ENCODE assay signal across 1 cellular context in genomic region chr11:62588966-62589637, GRCh38.
TF ChIP-seq lines count a peak whose summit lies in the region.

No MANE protein-coding gene starts in this region.

TF ChIP-seq in liver, 16 proteins besides CTCF, POLR2A, EP300 and RAD21:
- TF ChIP-seq EGR1 (IDR thresholded peaks at IDR 0.05; ENCODE audit: low read depth in 2 of 2) (no peak), YY1 (IDR thresholded peaks at IDR 0.05) (no peak), REST (IDR thresholded peaks at IDR 0.05) (no peak), TAF1 (conservative IDR thresholded peaks at IDR 0.05) (no peak), JUND (IDR thresholded peaks at IDR 0.05) (no peak), HNF4A (conservative IDR thresholded peaks at IDR 0.05) (no peak), GABPA (IDR thresholded peaks at IDR 0.05 in 1 of 2, conservative IDR thresholded peaks at IDR 0.05 in 1 of 2) (no peak), RXRA (IDR thresholded peaks at IDR 0.05) (no peak), MAX (IDR thresholded peaks at IDR 0.05) (no peak), SP1 (IDR thresholded peaks at IDR 0.05) (no peak), HNF4G (IDR thresholded peaks at IDR 0.05) (no peak), FOXA2 (IDR thresholded peaks at IDR 0.05) (no peak), ATF3 (IDR thresholded peaks at IDR 0.05) (no peak), FOXA1 (IDR thresholded peaks at IDR 0.05) (no peak), NR2F2 (IDR thresholded peaks at IDR 0.05) (no peak)
